ENCODE assay signal across 13 cellular contexts in the genomic region with DNA sequence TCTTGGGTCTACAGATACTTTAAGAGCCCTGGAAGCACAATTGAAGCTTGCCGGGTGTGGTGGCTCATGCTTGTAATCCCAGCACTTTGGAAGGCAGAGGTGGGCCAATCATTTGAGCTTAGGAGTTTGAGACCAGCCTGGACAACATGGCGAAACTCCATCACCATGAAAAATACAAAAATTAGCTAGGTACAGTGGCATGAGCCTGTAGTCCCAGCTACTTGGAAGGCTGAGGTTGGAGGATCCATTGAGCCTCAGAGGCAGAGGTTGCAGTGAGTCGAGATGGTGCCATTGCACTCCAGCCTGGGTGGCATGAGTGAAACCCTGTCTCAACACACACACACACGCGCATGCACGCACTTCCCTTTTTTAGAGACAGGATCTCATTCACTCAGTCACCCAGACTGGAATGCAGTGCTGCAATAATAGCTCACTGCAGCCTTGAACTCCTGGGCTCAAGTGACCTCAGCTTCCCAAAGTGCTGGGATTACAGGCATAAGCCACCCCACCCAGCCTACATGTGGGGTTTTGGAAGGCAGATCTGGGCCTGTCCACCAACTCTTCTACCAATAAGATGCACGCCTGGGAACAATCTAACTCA.
DNase-seq lines count a peak whose midpoint lies in the region; ATAC-seq and TF ChIP-seq lines count a peak whose summit lies in the region.
"Had no signal": no experiment of that assay in that cellular context is flagged by ENCODE, and none has a peak within 500 bp of the region (broad histone marks: within the 10 kb centered on the region; RNA-seq: fewer than 3 reads in every experiment).

No MANE protein-coding gene starts in this region.

- no peaks in the 10 kb centered on the region for H3K27me3 ChIP-seq in right atrium auricular region
- no peaks in the 10 kb centered on the region for H3K27me3 ChIP-seq in brain microvascular endothelial cell (replicated peaks)
- no peaks in the 10 kb centered on the region for H3K27me3 ChIP-seq in lower lobe of right lung (ENCODE audit: low read depth)

- intact Hi-C loops in Right ventricle myocardium inferior (cut with DNase I) (no loop called here), lower lobe of right lung (cut with DNase I) (no loop called here)

- peak overlapping the region in 1 of 2 donors; percentile 33 for H3K27ac ChIP-seq in right atrium auricular region
- H3K27ac ChIP-seq in brain microvascular endothelial cell, result peak overlapping the region; percentile 91
- no peak overlapping the region for H3K27ac ChIP-seq in lower lobe of right lung
- H3K27ac ChIP-seq: A549, thoracic aorta had no signal

- in situ Hi-C loops in brain microvascular endothelial cell (cut with HindIII; ENCODE audit: low pct_ligation_motif_present, low sequenced_read_pairs), result no loop called here

- TF ChIP-seq CTCF in right atrium auricular region (IDR thresholded peaks at IDR 0.05) (no peak), brain microvascular endothelial cell (IDR thresholded peaks at IDR 0.05; ENCODE audit: low read depth, low read length, missing control alignments) (no peak), lower lobe of right lung (IDR thresholded peaks at IDR 0.05) (no peak)

- H3K9me3 ChIP-seq in right atrium auricular region, result no peaks in the 10 kb centered on the region
- no peaks in the 10 kb centered on the region for H3K9me3 ChIP-seq in lower lobe of right lung
- H3K9me3 ChIP-seq: A549 had no signal

- no peak overlapping the region for H3K4me3 ChIP-seq in right atrium auricular region
- no peak overlapping the region for H3K4me3 ChIP-seq in brain microvascular endothelial cell (ENCODE audit: low read depth, low read length)
- no peak overlapping the region for H3K4me3 ChIP-seq in lower lobe of right lung
- H3K4me3 ChIP-seq: A549, thoracic aorta had no signal

- H3K4me1 ChIP-seq in right atrium auricular region (peaks cover 0 to 11% of the 10 kb centered on the region in 2 donors), lower lobe of right lung (no peaks in the 10 kb centered on the region)
- H3K4me1 ChIP-seq: A549 had no signal

- peak; percentile 83 for DNase-seq in Right ventricle myocardium inferior (ENCODE audit: missing footprints)
- no peak for DNase-seq in right atrium auricular region (ENCODE audit: low spot score)
- peak; percentile 80 for DNase-seq in brain microvascular endothelial cell
- peak; percentile 80 for DNase-seq in lower lobe of right lung
- no peak for DNase-seq in cerebellum (ENCODE audit: low spot score)
- no peak for DNase-seq in germinal center (ENCODE audit: low spot score)
- no peak for DNase-seq in NCI-H2171 treated with DMSO at 0.1 percent for 48 hours (lab: John Stamatoyannopoulos, UW)
- DNase-seq: activated CD4-positive, alpha-beta T cell treated with anti-CD3 and anti-CD28 coated beads, Interleukin-2, amount 50 U/mL, for 4 hours; stimulated activated CD4-positive, alpha-beta T cell treated with anti-CD3 and anti-CD28 coated beads, Interleukin-2, amount 100 ng/mL, for 48 hours had no signal

- no peaks in the 10 kb centered on the region for H3K36me3 ChIP-seq in right atrium auricular region
- H3K36me3 ChIP-seq in brain microvascular endothelial cell (replicated peaks), result no peaks in the 10 kb centered on the region
- no peaks in the 10 kb centered on the region for H3K36me3 ChIP-seq in lower lobe of right lung
- H3K36me3 ChIP-seq: thoracic aorta had no signal

- ATAC-seq in Right ventricle myocardium inferior (peak; percentile 47), lower lobe of right lung (peak; percentile 65 to 66), GM21447 (IDR thresholded peaks at IDR 0.05; ENCODE audit: unreplicated experiment) (no peak)
- ATAC-seq: A549, Panc1 had no signal

Comparison
In these comparisons a context has a peak if more than half of its experiments do, and no peak if none do; other contexts are left out.
1. DNase-seq: peak in Right ventricle myocardium inferior (single experiment), brain microvascular endothelial cell (single experiment) and lower lobe of right lung (single experiment); none in right atrium auricular region (single experiment), cerebellum (single experiment), germinal center (single experiment) and NCI-H2171 treated with DMSO at 0.1 percent for 48 hours (single experiment).